Comparison of ENCODE assay signal across 26 cellular contexts in genomic region chr17:5179003-5179402, GRCh38. TPM values are rescaled to one million over a fixed set of nuclear protein-coding genes. Genes with fewer than 3 reads are reported as not detected.
DNase-seq lines count a peak whose midpoint lies in the region; ATAC-seq, FAIRE-seq and TF ChIP-seq lines count a peak whose summit lies in the region.
"Had no signal": no experiment of that assay in that cellular context is flagged by ENCODE, and none has a peak within 500 bp of the region (broad histone marks: within the 10 kb centered on the region; RNA-seq: fewer than 3 reads in every experiment).

No MANE protein-coding gene starts in this region.

- no peak overlapping the region for H2BK12ac ChIP-seq in neuronal stem cell (ENCODE audit: low read length)

- H3K9me3 ChIP-seq in HEK293 (ENCODE audit: control insufficient read depth, insufficient read depth, low read depth, low read length) (peaks cover 9% of the 10 kb centered on the region), K562 (replicated peaks; ENCODE audit: control insufficient read depth, insufficient read depth, low read depth, low read length) (peaks cover 25% of the 10 kb centered on the region), neuronal stem cell (replicated peaks in 1 of 2; ENCODE audit: control insufficient read depth in 2 of 2, insufficient read depth in 1 of 2, low read depth in 1 of 2, low read length in 2 of 2) (peaks cover 39 to 92% of the 10 kb centered on the region in 2 donors)

- H3K4me1 ChIP-seq in HEK293 (ENCODE audit: control insufficient read depth, insufficient read depth, low read length), result no peaks in the 10 kb centered on the region
- H3K4me1 ChIP-seq in K562 (replicated peaks in 1 of 2; ENCODE audit: control insufficient read depth in 2 of 2, insufficient read depth in 2 of 2, low read length in 2 of 2), result no peaks in the 10 kb centered on the region
- H3K4me1 ChIP-seq in neuronal stem cell (ENCODE audit: control insufficient read depth in 2 of 2, insufficient read depth in 1 of 2, low read depth in 1 of 2, low read length in 2 of 2), result no peaks in the 10 kb centered on the region
- H3K4me1 ChIP-seq: A549; BE2C; BLaER1 treated with 17β-estradiol and CSF1 and Interleukin-3, amounts not matched to agents 10 nM and 100 nM; HAP-1 had no signal

- H3K79me1 ChIP-seq in neuronal stem cell (ENCODE audit: low read depth, low read length), result peaks cover 3% of the 10 kb centered on the region

- no peak for DNase-seq in K562 (ENCODE audit: extremely low read depth in 1 of 4, low spot score in 3 of 4)
- DNase-seq in neuronal stem cell (ENCODE audit: low spot score), result no peak
- no peak for DNase-seq in activated CD4-positive, alpha-beta T cell treated with anti-CD3 and anti-CD28 coated beads, Interleukin-2, amount 50 U/mL, for 48 hours
- no peak for DNase-seq in GM19239 (ENCODE audit: insufficient read length, low spot score)
- no peak for DNase-seq in activated CD4-positive, alpha-beta T cell treated with anti-CD3 and anti-CD28 coated beads, Interleukin-2, amount 50 U/mL, for 1 hour
- DNase-seq: 8988T; ACHN; AML-193; BE2C; Calu3; CD4-positive, alpha-beta T cell; CD8-positive, alpha-beta memory T cell; COR-L47; DMS53; DMS79 treated with DMSO at 0.1 percent for 48 hours; GF-D8; GOT3 had no signal

- H3K36me3 ChIP-seq in HEK293 (ENCODE audit: control insufficient read depth in 2 of 2, insufficient read depth in 1 of 2, low read length in 2 of 2) (peaks cover 13% of the 10 kb centered on the region in 2 experiments; a peak in 2 of 3 replicates), K562 (ENCODE audit: control insufficient read depth, insufficient read depth, low read length) (no peaks in the 10 kb centered on the region), neuronal stem cell (replicated peaks in 1 of 2; ENCODE audit: control insufficient read depth in 2 of 2, insufficient read depth in 2 of 2, low read length in 2 of 2) (peaks cover 26 to 57% of the 10 kb centered on the region in 2 donors)
- H3K36me3 ChIP-seq: BE2C had no signal

- no peak for ATAC-seq in K562
- ATAC-seq: A549 had no signal

- no peak for FAIRE-seq in K562 (lab: Jason Lieb, UNC)
- FAIRE-seq in GM19239 (lab: Jason Lieb, UNC), result no peak
- FAIRE-seq: A549, GM12891, GM18507, H54 had no signal

- BruUV-seq in K562 (replicated peaks; lab: Mats Ljungman, UMichigan), result no TSS peak

- H3K18ac ChIP-seq in neuronal stem cell (ENCODE audit: low read length), result peak overlapping the region; percentile 22

- H3K27me3 ChIP-seq in K562 (ENCODE audit: control insufficient read depth in 2 of 2, insufficient read depth in 2 of 2, low read length in 2 of 2) (no peaks in the 10 kb centered on the region), neuronal stem cell (ENCODE audit: control insufficient read depth in 3 of 3, insufficient read depth in 3 of 3, low read depth in 1 of 3, low read length in 3 of 3) (no peaks in the 10 kb centered on the region)
- H3K27me3 ChIP-seq: BE2C; BLaER1 treated with 17β-estradiol and CSF1 and Interleukin-3, amounts not matched to agents 10 nM and 100 nM had no signal

- no peak overlapping the region for H2BK5ac ChIP-seq in neuronal stem cell (ENCODE audit: low read length)

- H3K14ac ChIP-seq in neuronal stem cell (ENCODE audit: low read length), result no peak overlapping the region

- H3K4me3 ChIP-seq in HEK293 (ENCODE audit: low read depth, low read length), result no peak overlapping the region
- H3K4me3 ChIP-seq in K562, result no peak overlapping the region
- no peak overlapping the region for H3K4me3 ChIP-seq in neuronal stem cell (ENCODE audit: low read length in 2 of 2)
- H3K4me3 ChIP-seq: A549, HAP-1 had no signal

- H2AK5ac ChIP-seq in neuronal stem cell (ENCODE audit: low read depth, low read length), result no peak overlapping the region

- TF ChIP-seq EP300 in K562 (IDR thresholded peaks at IDR 0.05; ENCODE audit: low read length), result no peak

- H3K79me2 ChIP-seq in K562 (ENCODE audit: control insufficient read depth, insufficient read depth, low read length), result no peaks in the 10 kb centered on the region

- 44% methylated on average over 8 of the region's 12 CpGs for WGBS in K562 (ENCODE audit: insufficient coverage, low coverage, missing lambda C conversion rate)
- WGBS in neuronal stem cell (ENCODE audit: extremely low coverage in 2 of 2, insufficient read length in 2 of 2, insufficient replicate concordance in 1 of 2), 2 donors, result no CpG with 5 or more reads among the region's 12 CpGs

- TF ChIP-seq POLR2A in K562 (conservative IDR thresholded peaks at IDR 0.05), result no peak

- H2AFZ ChIP-seq in K562 (ENCODE audit: low read depth, low read length) (no peak overlapping the region), neuronal stem cell (ENCODE audit: low read length) (no peak overlapping the region)

- no peak overlapping the region for H3K23ac ChIP-seq in neuronal stem cell (ENCODE audit: low read depth, low read length, poor library complexity)

- POLR2A ChIA-PET in HEK293 (lab: Yijun Ruan, JAX), result no interaction called here
- POLR2A ChIA-PET in K562 (lab: Yijun Ruan, JAX), result no interaction called here

- in situ Hi-C loops in K562 (cut with MboI), result no loop called here

- no peak overlapping the region for H2BK120ac ChIP-seq in neuronal stem cell (ENCODE audit: low read depth, low read length)

- H3K4me2 ChIP-seq in K562 (ENCODE audit: insufficient read depth, low read length) (no peak overlapping the region), neuronal stem cell (ENCODE audit: insufficient read depth, low read length, poor library complexity, severe bottlenecking) (no peak overlapping the region)
- H3K4me2 ChIP-seq: A549; BLaER1 treated with 17β-estradiol and CSF1 and Interleukin-3, amounts not matched to agents 10 nM and 100 nM had no signal

- intact Hi-C loops in K562 (cut with micrococcal nuclease), result no loop called here

- no peaks in the 10 kb centered on the region for H4K20me1 ChIP-seq in K562 (replicated peaks; ENCODE audit: control insufficient read depth, insufficient read depth, low read length)
- H4K20me1 ChIP-seq: BLaER1 treated with 17β-estradiol and CSF1 and Interleukin-3, amounts not matched to agents 10 nM and 100 nM had no signal

- H3K4ac ChIP-seq in neuronal stem cell (ENCODE audit: low read length), result no peak overlapping the region

- no peak overlapping the region for H3K9ac ChIP-seq in K562 (ENCODE audit: insufficient read depth in 1 of 2, low read depth in 2 of 2, low read length in 2 of 2)
- no peak overlapping the region for H3K9ac ChIP-seq in neuronal stem cell (ENCODE audit: low read depth, low read length, poor library complexity)
- H3K9ac ChIP-seq: BLaER1 treated with 17β-estradiol and CSF1 and Interleukin-3, amounts not matched to agents 10 nM and 100 nM had no signal

- TF ChIP-seq CTCF in HEK293 (tag by site-specific recombination; IDR thresholded peaks at IDR 0.05) (no peak), K562 (IDR thresholded peaks at IDR 0.05 in 2 of 3, conservative IDR thresholded peaks at IDR 0.05 in 1 of 3; ENCODE audit: insufficient read depth in 2 of 3, low read depth in 1 of 3, low read length in 3 of 3) (no peak)

- H4K91ac ChIP-seq in neuronal stem cell (ENCODE audit: low read depth, low read length, poor library complexity), result no peak overlapping the region

- H3K27ac ChIP-seq in HEK293 (ENCODE audit: extremely low read depth, low read depth, low read length) (no peak overlapping the region), K562 (ENCODE audit: extremely low read depth, low read depth, low read length) (no peak overlapping the region), neuronal stem cell (replicated peaks; ENCODE audit: low read length) (no peak overlapping the region)
- H3K27ac ChIP-seq: A549; BLaER1 treated with 17β-estradiol and CSF1 and Interleukin-3, amounts not matched to agents 10 nM and 100 nM had no signal

- H4K8ac ChIP-seq in neuronal stem cell (ENCODE audit: low read depth, low read length), result no peak overlapping the region

- CTCF ChIA-PET in HEK293 (lab: Yijun Ruan, JAX), result no interaction called here
- CTCF ChIA-PET in K562 (lab: Yijun Ruan, JAX; ENCODE audit: low intra/inter-chr PET ratio), result no interaction called here

- TF ChIP-seq RAD21 in K562 (CRISPR knock-in tag; conservative IDR thresholded peaks at IDR 0.05 in 1 of 2, IDR thresholded peaks at IDR 0.05 in 1 of 2), result no peak

- H3K9me1 ChIP-seq in K562 (ENCODE audit: control insufficient read depth, insufficient read depth, low read length), result no peaks in the 10 kb centered on the region

- no peak overlapping the region for H2BK15ac ChIP-seq in neuronal stem cell (ENCODE audit: low read length)

RNA-seq across cellular contexts. Expression of gene ZNF594, which starts 12.7 kb away (rescaled TPM):
- 6.0 and 8.7 TPM in 2 replicates for total RNA-seq in K562 (2011; cell fraction: chromatin; rRNA removed; ENCODE audit: low replicate concordance)
- total RNA-seq in K562 (2011; cell fraction: nucleolus; rRNA removed), result 6.2 and 6.3 TPM in 2 replicates
- 6.0 and 6.5 TPM in 2 replicates for total RNA-seq in K562 (2011; cell fraction: nucleoplasm; rRNA removed)
- 3.4 and 4.5 TPM in 2 replicates for total RNA-seq in K562 (2014; rRNA removed)
- total RNA-seq in K562 (2014; rRNA removed; fragmentation: Illumina TruSeq; extraction: Trizol), result 3.3 and 3.6 TPM in 2 replicates
- total RNA-seq in K562 (2015; rRNA removed; fragmentation: Illumina TruSeq; extraction: Trizol), result 3.2 and 3.5 TPM in 2 replicates
- 2.2 and 2.7 TPM in 2 replicates for total RNA-seq in K562 (2021)
- 2.5 and 2.6 TPM in 2 replicates for polyA plus RNA-seq in K562 (2011; rRNA removed)
- polyA plus RNA-seq in K562 (2011; cell fraction: cytosol; rRNA removed), result 0.97 and 1.5 TPM in 2 replicates
- polyA plus RNA-seq in K562 (2011; cell fraction: nucleus; rRNA removed), result 3.4 and 4.6 TPM in 2 replicates
- polyA plus RNA-seq in K562 (2012), result 1.3 and 3.0 TPM in 2 replicates
- 1.9 and 2.0 TPM in 2 replicates for polyA plus RNA-seq in K562 (2014; fragmentation: Illumina TruSeq; extraction: Trizol)
- under 1 TPM; 0.24 to 0.41 TPM for polyA plus RNA-seq in K562 (2014; fragmentation: Nextera tagmentation; extraction: Ambion mirVana)
- 4.1 and 4.7 TPM in 2 replicates for polyA plus RNA-seq in K562 (2014; rRNA removed)
- polyA minus RNA-seq in K562 (2011; rRNA and poly(A)+ RNA removed), result 2.0 and 4.0 TPM in 2 replicates
- polyA minus RNA-seq in K562 (2011; cell fraction: cytosol; rRNA and poly(A)+ RNA removed), result 1.3 and 3.5 TPM in 2 replicates
- polyA minus RNA-seq in K562 (2011; cell fraction: nucleus; rRNA and poly(A)+ RNA removed), result 6.1 and 8.3 TPM in 2 replicates
- polyA plus RNA-seq in neuronal stem cell (2013, experiment 1 of 2), result 5.1 TPM
- polyA plus RNA-seq in neuronal stem cell (2013, experiment 2 of 2), result 5.8 TPM

RNA-seq across cellular contexts. Expression of gene SCIMP, which starts 55.7 kb away (rescaled TPM):
- not detected in 2 replicates for total RNA-seq in K562 (2011; cell fraction: chromatin; rRNA removed; ENCODE audit: low replicate concordance)
- total RNA-seq in K562 (2011; cell fraction: nucleolus; rRNA removed), result not detected in 2 replicates
- total RNA-seq in K562 (2011; cell fraction: nucleoplasm; rRNA removed), result not detected in 2 replicates
- not detected in 2 replicates for total RNA-seq in K562 (2014; rRNA removed)
- not detected in 2 replicates for total RNA-seq in K562 (2014; rRNA removed; fragmentation: Illumina TruSeq; extraction: Trizol)
- total RNA-seq in K562 (2015; rRNA removed; fragmentation: Illumina TruSeq; extraction: Trizol), result not detected in 2 replicates
- 0.07 and 0.11 TPM in 2 replicates for total RNA-seq in K562 (2021)
- not detected in 2 replicates for polyA plus RNA-seq in K562 (2011; rRNA removed)
- not detected in 2 replicates for polyA plus RNA-seq in K562 (2011; cell fraction: cytosol; rRNA removed)
- not detected in 2 replicates for polyA plus RNA-seq in K562 (2011; cell fraction: nucleus; rRNA removed)
- 0.07 and 0.10 TPM in 2 replicates for polyA plus RNA-seq in K562 (2012)
- polyA plus RNA-seq in K562 (2014; fragmentation: Illumina TruSeq; extraction: Trizol), result 0.22 TPM in 1 of 2 replicates, not detected in the other
- polyA plus RNA-seq in K562 (2014; fragmentation: Nextera tagmentation; extraction: Ambion mirVana), result under 1 TPM; 0.01 to 0.04 TPM
- polyA plus RNA-seq in K562 (2014; rRNA removed), result not detected in 2 replicates
- polyA minus RNA-seq in K562 (2011; rRNA and poly(A)+ RNA removed), result not detected in 2 replicates
- polyA minus RNA-seq in K562 (2011; cell fraction: cytosol; rRNA and poly(A)+ RNA removed), result not detected in 2 replicates
- polyA minus RNA-seq in K562 (2011; cell fraction: nucleus; rRNA and poly(A)+ RNA removed), result not detected in 2 replicates
- not detected for polyA plus RNA-seq in neuronal stem cell (2013, experiment 1 of 2)
- not detected for polyA plus RNA-seq in neuronal stem cell (2013, experiment 2 of 2)
- total RNA-seq: Calu3, Daoy, G401 had no signal
- polyA plus RNA-seq: A549 had no signal
